3 cellular contexts compared by ENCODE assay signal in the genomic region with DNA sequence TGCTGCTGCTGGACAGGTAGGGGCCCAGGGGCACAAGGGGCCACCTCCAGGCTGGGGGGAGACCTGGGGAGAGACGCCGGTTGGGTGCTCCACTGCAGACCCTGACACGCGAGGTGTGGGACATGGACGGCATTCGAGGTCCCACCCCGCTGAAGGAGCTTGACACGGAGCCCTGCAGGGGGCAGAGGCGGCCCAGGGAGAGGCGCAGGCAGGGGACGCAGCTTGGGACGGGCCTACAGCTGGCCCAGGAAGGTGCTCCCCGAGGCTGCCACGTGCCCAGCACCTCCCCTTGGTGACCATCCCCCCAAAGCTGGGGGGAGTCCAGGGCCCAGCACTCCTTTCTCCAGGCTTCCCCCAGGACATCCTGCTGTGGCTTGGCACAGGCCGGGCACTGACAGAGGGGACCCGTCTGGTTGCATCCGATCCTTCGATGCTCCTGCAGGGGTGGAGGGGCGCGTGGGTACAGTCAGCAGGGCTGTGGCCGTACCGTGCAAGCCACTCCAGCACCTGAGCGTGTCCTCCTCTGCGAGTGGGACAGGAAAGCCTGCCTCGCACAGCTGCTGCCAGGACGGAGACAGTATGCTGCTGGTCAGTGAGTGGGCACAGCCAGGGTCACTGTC.
TF ChIP-seq lines count a peak whose summit lies in the region.

No MANE protein-coding gene starts in this region.

TF ChIP-seq in SK-N-SH, 30 proteins besides CTCF, POLR2A, EP300 and RAD21:
- TF ChIP-seq NFIC (IDR thresholded peaks at IDR 0.05; ENCODE audit: borderline replicate concordance) (no peak), TCF12 (IDR thresholded peaks at IDR 0.05) (no peak), EZH2phosphoT487 (IDR thresholded peaks at IDR 0.05; ENCODE audit: borderline replicate concordance, low read depth) (no peak), TEAD4 (IDR thresholded peaks at IDR 0.05; ENCODE audit: borderline replicate concordance, insufficient read depth) (no peak), REST (IDR thresholded peaks at IDR 0.05; ENCODE audit: low read depth, low read length) (no peak), RXRA (IDR thresholded peaks at IDR 0.05; ENCODE audit: borderline replicate concordance, low read depth) (no peak)
- TF ChIP-seq, protein P1, sequence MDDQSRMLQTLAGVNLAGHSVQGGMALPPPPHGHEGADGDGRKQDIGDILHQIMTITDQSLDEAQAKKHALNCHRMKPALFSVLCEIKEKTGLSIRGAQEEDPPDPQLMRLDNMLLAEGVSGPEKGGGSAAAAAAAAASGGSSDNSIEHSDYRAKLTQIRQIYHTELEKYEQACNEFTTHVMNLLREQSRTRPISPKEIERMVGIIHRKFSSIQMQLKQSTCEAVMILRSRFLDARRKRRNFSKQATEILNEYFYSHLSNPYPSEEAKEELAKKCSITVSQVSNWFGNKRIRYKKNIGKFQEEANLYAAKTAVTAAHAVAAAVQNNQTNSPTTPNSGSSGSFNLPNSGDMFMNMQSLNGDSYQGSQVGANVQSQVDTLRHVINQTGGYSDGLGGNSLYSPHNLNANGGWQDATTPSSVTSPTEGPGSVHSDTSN (IDR thresholded peaks at IDR 0.05), result no peak

TF ChIP-seq in SK-N-SH treated with all-trans-retinoic acid at 6 μM for 48 hours, 23 proteins besides CTCF, POLR2A, EP300 and RAD21:
- no peak for TF ChIP-seq GLIS3 (CRISPR knock-in tag; IDR thresholded peaks at IDR 0.05)

TF ChIP-seq in IMR-90, 13 proteins besides CTCF, POLR2A, EP300 and RAD21:
- TF ChIP-seq ELK1 (IDR thresholded peaks at IDR 0.05; ENCODE audit: borderline replicate concordance, low read depth, low read length) (no peak), SMC3 (IDR thresholded peaks at IDR 0.05; ENCODE audit: low read depth, low read length) (no peak), NFE2L2 (IDR thresholded peaks at IDR 0.05; ENCODE audit: low read depth, low read length) (no peak), CEBPB (IDR thresholded peaks at IDR 0.05; ENCODE audit: low read depth, low read length) (no peak), CHD1 (IDR thresholded peaks at IDR 0.05; ENCODE audit: low read depth, low read length) (no peak), MAFK (IDR thresholded peaks at IDR 0.05; ENCODE audit: low read depth, low read length) (no peak), MXI1 (IDR thresholded peaks at IDR 0.05; ENCODE audit: borderline replicate concordance, low read depth, low read length) (no peak), FOS (IDR thresholded peaks at IDR 0.05; ENCODE audit: low read depth, low read length) (no peak), MAZ (IDR thresholded peaks at IDR 0.05; ENCODE audit: borderline replicate concordance, low read depth, low read length) (no peak), RCOR1 (IDR thresholded peaks at IDR 0.05; ENCODE audit: insufficient replicate concordance, low read length) (no peak), RFX5 (IDR thresholded peaks at IDR 0.05; ENCODE audit: low read depth, low read length) (no peak), BHLHE40 (IDR thresholded peaks at IDR 0.05; ENCODE audit: low read depth, low read length) (no peak)
- TF ChIP-seq, protein P2, sequence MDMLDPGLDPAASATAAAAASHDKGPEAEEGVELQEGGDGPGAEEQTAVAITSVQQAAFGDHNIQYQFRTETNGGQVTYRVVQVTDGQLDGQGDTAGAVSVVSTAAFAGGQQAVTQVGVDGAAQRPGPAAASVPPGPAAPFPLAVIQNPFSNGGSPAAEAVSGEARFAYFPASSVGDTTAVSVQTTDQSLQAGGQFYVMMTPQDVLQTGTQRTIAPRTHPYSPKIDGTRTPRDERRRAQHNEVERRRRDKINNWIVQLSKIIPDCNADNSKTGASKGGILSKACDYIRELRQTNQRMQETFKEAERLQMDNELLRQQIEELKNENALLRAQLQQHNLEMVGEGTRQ (IDR thresholded peaks at IDR 0.05; ENCODE audit: low read depth, low read length), result no peak
